Comparison of ENCODE assay signal across 24 cellular contexts in the genomic region with DNA sequence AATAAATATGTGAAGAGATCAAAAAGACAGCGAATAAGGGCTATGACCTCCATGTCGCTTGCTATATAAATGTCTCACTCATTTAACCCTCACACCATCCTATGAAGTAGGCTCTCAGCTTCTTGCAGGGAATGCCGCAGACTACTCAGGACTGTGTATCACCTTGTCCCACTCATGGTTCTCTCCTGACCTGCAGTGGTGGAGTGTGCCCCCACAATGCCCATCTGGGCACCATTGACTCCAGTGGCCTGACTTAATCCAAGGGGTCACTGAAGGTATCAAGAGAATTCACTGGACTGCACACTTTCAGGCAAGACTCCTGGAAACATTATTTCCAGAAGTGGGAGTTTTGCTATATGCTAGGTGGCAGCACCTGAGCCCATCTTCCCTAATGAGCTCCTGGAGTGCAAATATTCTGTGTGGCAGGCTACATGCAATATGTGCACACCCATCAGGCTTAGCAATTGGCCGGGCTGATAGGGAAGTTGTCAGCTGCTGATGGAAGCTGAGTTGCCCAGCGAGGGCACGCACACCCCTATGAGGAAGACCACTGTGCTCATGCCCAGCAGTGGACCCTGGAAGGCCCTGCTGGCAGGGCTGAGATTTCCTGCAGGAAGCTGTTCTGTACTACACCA.
"Had no signal": no experiment of that assay in that cellular context is flagged by ENCODE, and none has a peak within 500 bp of the region (broad histone marks: within the 10 kb centered on the region; RNA-seq: fewer than 3 reads in every experiment).

No MANE protein-coding gene starts in this region.

- H3K4me1 Mint-ChIP-seq: immature natural killer cell had no signal

- H3K27ac ChIP-seq: left ventricle myocardium inferior, pancreas, prostate gland, right lobe of liver, skin epidermis, stomach, testis, thyroid gland, transverse colon, upper lobe of left lung had no signal

- H3K9me3 Mint-ChIP-seq: immature natural killer cell; naive thymus-derived CD4-positive, alpha-beta T cell; natural killer cell treated with Interleukin-12 subunit alpha and Interleukin-12 subunit beta and Interleukin-15 and Interleukin-18, amount 100 ng/mL, for 72 hours; stimulated activated naive B cell treated with anti-CD40 and anti-IgM and Interleukin-4, amounts not matched to agents 10 μg/mL and 1 μg/mL and 100 μg/mL, for 72 hours had no signal

- ATAC-seq: mucosa of descending colon; naive thymus-derived CD4-positive, alpha-beta T cell; natural killer cell treated with Interleukin-12 subunit alpha and Interleukin-12 subunit beta and Interleukin-15 and Interleukin-18, amount 100 ng/mL, for 72 hours; pancreas; right lobe of liver; stimulated activated naive B cell treated with anti-CD40 and anti-IgM and Interleukin-4, amounts not matched to agents 10 μg/mL and 1 μg/mL and 100 μg/mL, for 72 hours; stimulated activated naive CD8-positive, alpha-beta T cell treated with anti-CD3 and anti-CD28 coated beads, Interleukin-15, Interleukin-2, amounts not matched to agents 100 U/mL and 50 U/mL, for 24 hours had no signal

- H3K9me3 ChIP-seq: left ventricle myocardium inferior, mucosa of descending colon, pancreas, prostate gland, right lobe of liver, testis, thyroid gland, transverse colon, upper lobe of left lung had no signal

- H3K36me3 Mint-ChIP-seq: immature natural killer cell; mesothelial cell of epicardium; naive thymus-derived CD4-positive, alpha-beta T cell; natural killer cell treated with Interleukin-12 subunit alpha and Interleukin-12 subunit beta and Interleukin-15 and Interleukin-18, amount 100 ng/mL, for 72 hours; stimulated activated naive B cell treated with anti-CD40 and anti-IgM and Interleukin-4, amounts not matched to agents 10 μg/mL and 1 μg/mL and 100 μg/mL, for 72 hours had no signal

- H3K27ac Mint-ChIP-seq: immature natural killer cell; mesothelial cell of epicardium; naive thymus-derived CD4-positive, alpha-beta T cell; natural killer cell treated with Interleukin-12 subunit alpha and Interleukin-12 subunit beta and Interleukin-15 and Interleukin-18, amount 100 ng/mL, for 72 hours; stimulated activated naive B cell treated with anti-CD40 and anti-IgM and Interleukin-4, amounts not matched to agents 10 μg/mL and 1 μg/mL and 100 μg/mL, for 72 hours had no signal

- H3K4me3 Mint-ChIP-seq: immature natural killer cell; mesothelial cell of epicardium; naive thymus-derived CD4-positive, alpha-beta T cell; natural killer cell treated with Interleukin-12 subunit alpha and Interleukin-12 subunit beta and Interleukin-15 and Interleukin-18, amount 100 ng/mL, for 72 hours; stimulated activated naive B cell treated with anti-CD40 and anti-IgM and Interleukin-4, amounts not matched to agents 10 μg/mL and 1 μg/mL and 100 μg/mL, for 72 hours had no signal

- DNase-seq: hypothalamus; immature natural killer cell; left ventricle myocardium inferior; mesendoderm; mucosa of descending colon; naive thymus-derived CD4-positive, alpha-beta T cell; pancreas; right lobe of liver; stimulated activated CD4-positive, alpha-beta T cell treated with anti-CD3 and anti-CD28 coated beads, Interleukin-12 subunit alpha, Interleukin-12 subunit beta, amount 100 ng/mL, for 4 hours; stimulated activated CD4-positive, alpha-beta T cell treated with anti-CD3 and anti-CD28 coated beads, Interleukin-15, amount 100 ng/mL, for 24 hours; stimulated activated CD4-positive, alpha-beta T cell treated with anti-CD3 and anti-CD28 coated beads, Interleukin-2, amount 100 ng/mL, for 24 hours; stimulated activated CD4-positive, alpha-beta T cell treated with anti-CD3 and anti-CD28 coated beads, Interleukin-4, amount 100 ng/mL, for 1 hour; stimulated activated naive B cell treated with anti-CD40 and anti-IgM and Interleukin-4, amounts not matched to agents 10 μg/mL and 1 μg/mL and 100 μg/mL, for 72 hours; stimulated activated naive CD8-positive, alpha-beta T cell treated with anti-CD3 and anti-CD28 coated beads, Interleukin-15, Interleukin-2, amounts not matched to agents 100 U/mL and 50 U/mL, for 24 hours; stomach; testis; thyroid gland; transverse colon had no signal

- H3K4me1 ChIP-seq: left ventricle myocardium inferior, pancreas, prostate gland, right lobe of liver, testis, thyroid gland, transverse colon had no signal

- H3K36me3 ChIP-seq: left ventricle myocardium inferior, pancreas, prostate gland, right lobe of liver, stomach, thyroid gland, transverse colon, upper lobe of left lung had no signal

- H3K4me3 ChIP-seq: left ventricle myocardium inferior, lung, mucosa of descending colon, pancreas, prostate gland, right lobe of liver, skin epidermis, stomach, testis, thyroid gland, transverse colon, upper lobe of left lung had no signal

- H3K27me3 ChIP-seq: right lobe of liver, testis, thyroid gland, transverse colon, upper lobe of left lung had no signal
